Comparison of ENCODE assay signal across 12 cellular contexts in genomic region chr15:35697549-35698299, GRCh38.
DNase-seq lines count a peak whose midpoint lies in the region; ATAC-seq, FAIRE-seq and TF ChIP-seq lines count a peak whose summit lies in the region.
"Had no signal": no experiment of that assay in that cellular context is flagged by ENCODE, and none has a peak within 500 bp of the region (broad histone marks: within the 10 kb centered on the region; RNA-seq: fewer than 3 reads in every experiment).

No MANE protein-coding gene starts in this region.

- H3K4me1 Mint-ChIP-seq in naive thymus-derived CD8-positive, alpha-beta T cell, result no peaks in the 10 kb centered on the region
- H3K4me1 Mint-ChIP-seq: CD4-positive, alpha-beta memory T cell had no signal

- no peaks in the 10 kb centered on the region for H3K9me3 ChIP-seq in A549

- no peak for TF ChIP-seq EP300 in A549 (IDR thresholded peaks at IDR 0.05)

- H3K4me1 ChIP-seq in A549, result peaks cover 22% of the 10 kb centered on the region

- CTCF ChIA-PET in A549 (lab: Yijun Ruan, JAX), result no interaction called here

- H3K4me3 ChIP-seq in A549, result no peak overlapping the region
- H3K4me3 ChIP-seq in cardiac fibroblast (replicated peaks in 1 of 2; ENCODE audit: low read depth in 2 of 2, low read length in 2 of 2), result no peak overlapping the region

- 29% methylated on average over 8 of the region's 8 CpGs for WGBS in A549 (ENCODE audit: missing lambda C conversion rate)

- TF ChIP-seq RAD21 in A549 (conservative IDR thresholded peaks at IDR 0.05 in 1 of 2, IDR thresholded peaks at IDR 0.05 in 1 of 2), result peak; percentile 23 to 50; a peak in 4 of 5 replicates

- ATAC-seq in A549 (peak; percentile 35 to 56; a peak in 4 of 6 replicates), left lobe of liver (peak; percentile 91), HG03432 (IDR thresholded peaks at IDR 0.05; ENCODE audit: unreplicated experiment) (no peak)
- ATAC-seq in naive thymus-derived CD8-positive, alpha-beta T cell, result no peak

- POLR2A ChIA-PET in A549 (lab: Yijun Ruan, JAX), result no interaction called here
- POLR2A ChIA-PET in naive thymus-derived CD8-positive, alpha-beta T cell (lab: Charles Lee), result no interaction called here

- H3K27me3 Mint-ChIP-seq in naive thymus-derived CD8-positive, alpha-beta T cell, result peaks cover 2 to 24% (median 3%) of the 10 kb centered on the region in 5 donors

- TF ChIP-seq CTCF in A549 (IDR thresholded peaks at IDR 0.05) (peak; percentile 18; the same call in 2 of the 3 replicates), cardiac fibroblast (IDR thresholded peaks at IDR 0.05; ENCODE audit: low read depth, low read length) (no peak)

- FAIRE-seq in A549 (lab: Jason Lieb, UNC), result no peak

- no peak for TF ChIP-seq POLR2A in A549 (IDR thresholded peaks at IDR 0.05; ENCODE audit: low read length)

- H3K4me3 Mint-ChIP-seq in naive thymus-derived CD8-positive, alpha-beta T cell, result no peak overlapping the region
- H3K4me3 Mint-ChIP-seq: CD4-positive, alpha-beta memory T cell had no signal

- peak overlapping the region; percentile 60 for H3K4me2 ChIP-seq in A549

- peaks cover 0 to 2% (median 0%) of the 10 kb centered on the region in 9 donors for H3K9me3 Mint-ChIP-seq in naive thymus-derived CD8-positive, alpha-beta T cell
- H3K9me3 Mint-ChIP-seq: CD4-positive, alpha-beta memory T cell had no signal

- H3K27ac Mint-ChIP-seq in naive thymus-derived CD8-positive, alpha-beta T cell, result no peak overlapping the region
- H3K27ac Mint-ChIP-seq: CD4-positive, alpha-beta memory T cell had no signal

- peak; percentile 1 to 17 for DNase-seq in A549 (ENCODE audit: low read depth in 1 of 2, low spot score in 1 of 2)
- peak; percentile 29 for DNase-seq in HT1080 (ENCODE audit: low read depth)
- DNase-seq in cardiac fibroblast (ENCODE audit: low read depth in 2 of 2), result peak; percentile 75 to 84
- peak; percentile 69 for DNase-seq in left lobe of liver (ENCODE audit: low spot score)
- no peak for DNase-seq in NCI-H1436 (lab: John Stamatoyannopoulos, UW)
- no peak for DNase-seq in naive thymus-derived CD8-positive, alpha-beta T cell
- DNase-seq in mesenteric fat pad (ENCODE audit: low spot score), result no peak
- DNase-seq: CD4-positive, alpha-beta memory T cell; cortex of kidney; NCI-H1436 treated with DMSO at 0.1 percent for 48 hours; nucleus accumbens had no signal

- H3K36me3 Mint-ChIP-seq in naive thymus-derived CD8-positive, alpha-beta T cell, result no peaks in the 10 kb centered on the region
- H3K36me3 Mint-ChIP-seq: CD4-positive, alpha-beta memory T cell had no signal

- H3K27ac ChIP-seq in A549, result peak overlapping the region; percentile 3 to 60; a peak in 2 of 6 replicates

TF ChIP-seq in A549, 52 proteins besides CTCF, POLR2A, EP300 and RAD21:
- no peak for TF ChIP-seq ELK1 (IDR thresholded peaks at IDR 0.05; ENCODE audit: low read depth, low read length)
- TF ChIP-seq CBX8 (IDR thresholded peaks at IDR 0.05), result no peak
- TF ChIP-seq FOSL2 (IDR thresholded peaks at IDR 0.05), result no peak
- no peak for TF ChIP-seq FOSL2 (CRISPR knock-in tag; IDR thresholded peaks at IDR 0.05)
- no peak for TF ChIP-seq FOXS1 (CRISPR knock-in tag; IDR thresholded peaks at IDR 0.05)

Comparison
In these comparisons a context has a peak if more than half of its experiments do, and no peak if none do; other contexts are left out.
1. ATAC-seq: peak in A549 (2 of 2) and left lobe of liver (single experiment); none in naive thymus-derived CD8-positive, alpha-beta T cell (0 of 2) and HG03432 (single experiment).
2. DNase-seq: peak in A549 (2 of 2), HT1080 (single experiment), cardiac fibroblast (2 of 2) and left lobe of liver (single experiment); none in NCI-H1436 (single experiment), naive thymus-derived CD8-positive, alpha-beta T cell (0 of 10) and mesenteric fat pad (single experiment).